In genomic region chr22:24177045-24177444, GRCh38 we compare ENCODE assay signal across 17 cellular contexts.
"Had no signal": no experiment of that assay in that cellular context is flagged by ENCODE, and none has a peak within 500 bp of the region (broad histone marks: within the 10 kb centered on the region; RNA-seq: fewer than 3 reads in every experiment).

No MANE protein-coding gene starts in this region.

- H3K4me1 Mint-ChIP-seq: activated CD4-positive, alpha-beta T cell treated with anti-CD3 and anti-CD28 coated beads for 36 hours; nephron had no signal

- H3K27ac Mint-ChIP-seq: activated CD4-positive, alpha-beta memory T cell treated with anti-CD3 and anti-CD28 coated beads for 36 hours; activated CD4-positive, alpha-beta T cell treated with anti-CD3 and anti-CD28 coated beads for 36 hours; activated naive CD8-positive, alpha-beta T cell treated with anti-CD3 and anti-CD28 coated beads for 36 hours; nephron; T-helper 1 cell treated with Interleukin-12 subunit alpha and Interleukin-12 subunit beta and Interleukin-4 antibody, amounts not matched to agents 30 μg/mL and 1 μg/mL, for 36 hours had no signal

- H3K27me3 ChIP-seq: brain microvascular endothelial cell had no signal

- H3K9me3 Mint-ChIP-seq: activated CD4-positive, alpha-beta memory T cell treated with anti-CD3 and anti-CD28 coated beads for 36 hours; activated naive CD8-positive, alpha-beta T cell treated with anti-CD3 and anti-CD28 coated beads for 36 hours; nephron; T-helper 1 cell treated with Interleukin-12 subunit alpha and Interleukin-12 subunit beta and Interleukin-4 antibody, amounts not matched to agents 30 μg/mL and 1 μg/mL, for 36 hours had no signal

- H3K27me3 Mint-ChIP-seq: activated CD4-positive, alpha-beta memory T cell treated with anti-CD3 and anti-CD28 coated beads for 36 hours; activated CD4-positive, alpha-beta T cell treated with anti-CD3 and anti-CD28 coated beads for 36 hours; activated naive CD8-positive, alpha-beta T cell treated with anti-CD3 and anti-CD28 coated beads for 36 hours had no signal

- H3K27ac ChIP-seq: brain microvascular endothelial cell had no signal

- DNase-seq: activated CD4-positive, alpha-beta memory T cell treated with anti-CD3 and anti-CD28 coated beads for 36 hours; activated CD4-positive, alpha-beta T cell treated with anti-CD3 and anti-CD28 coated beads for 36 hours; activated CD8-positive, alpha-beta memory T cell treated with anti-CD3 and anti-CD28 coated beads, Interleukin-2, amount 50 U/mL, for 4 hours; activated naive CD8-positive, alpha-beta T cell treated with anti-CD3 and anti-CD28 coated beads for 36 hours; amygdala; brain microvascular endothelial cell; dermis blood vessel endothelial cell; hippocampal formation; mesendoderm; nucleus accumbens; posterior cingulate gyrus; small intestine; stimulated activated CD4-positive, alpha-beta T cell treated with anti-CD3 and anti-CD28 coated beads, Interleukin-4, amount 100 ng/mL, for 4 hours; stimulated activated CD8-positive, alpha-beta memory T cell treated with anti-CD3 and anti-CD28 coated beads, Interleukin-4, amount 100 ng/mL, for 48 hours; stimulated activated naive CD8-positive, alpha-beta T cell treated with anti-CD3 and anti-CD28 coated beads, Interleukin-15, Interleukin-2, amounts not matched to agents 100 U/mL and 50 U/mL, for 24 hours had no signal

- H3K4me3 Mint-ChIP-seq: activated CD4-positive, alpha-beta memory T cell treated with anti-CD3 and anti-CD28 coated beads for 36 hours; activated CD4-positive, alpha-beta T cell treated with anti-CD3 and anti-CD28 coated beads for 36 hours; activated naive CD8-positive, alpha-beta T cell treated with anti-CD3 and anti-CD28 coated beads for 36 hours; nephron; T-helper 1 cell treated with Interleukin-12 subunit alpha and Interleukin-12 subunit beta and Interleukin-4 antibody, amounts not matched to agents 30 μg/mL and 1 μg/mL, for 36 hours had no signal

- ATAC-seq: activated CD4-positive, alpha-beta T cell treated with anti-CD3 and anti-CD28 coated beads for 36 hours; stimulated activated naive CD8-positive, alpha-beta T cell treated with anti-CD3 and anti-CD28 coated beads, Interleukin-15, Interleukin-2, amounts not matched to agents 100 U/mL and 50 U/mL, for 24 hours had no signal
